1 cellular context compared by ENCODE assay signal in the genomic region with DNA sequence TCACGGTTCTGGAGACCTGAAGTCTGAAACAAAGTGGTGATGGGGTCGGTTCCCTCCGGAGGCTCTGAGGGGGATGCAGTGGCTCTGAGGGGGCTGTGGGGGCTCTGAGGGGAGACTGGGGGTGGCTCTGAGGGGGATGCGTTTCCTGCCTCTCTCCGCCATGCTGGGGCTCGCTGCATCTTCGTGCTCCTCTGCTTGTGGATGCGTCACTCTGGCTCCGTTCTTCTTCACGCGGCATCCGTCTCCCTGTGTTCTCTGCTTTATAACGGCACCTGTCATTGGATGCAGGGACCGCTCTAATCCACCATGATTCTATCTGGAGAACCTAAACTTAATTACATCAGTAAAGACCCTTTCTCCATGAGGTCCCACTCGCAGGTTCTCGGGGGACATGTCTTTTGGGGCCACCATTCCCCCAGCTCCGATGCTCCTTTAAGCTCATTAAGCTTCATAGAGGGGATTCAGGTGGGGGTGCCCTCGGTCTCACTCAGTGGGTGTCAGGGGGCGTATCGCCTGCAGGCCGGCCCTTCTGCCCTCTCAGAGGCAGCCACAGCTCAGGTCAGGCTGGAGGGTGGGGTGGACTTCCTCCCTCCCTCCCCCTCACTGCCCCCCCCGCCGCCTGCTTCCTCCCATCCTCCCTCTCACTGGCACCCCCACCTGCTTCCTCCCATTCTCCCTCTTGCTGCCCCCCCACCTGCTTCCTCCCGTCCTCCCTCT.
TF ChIP-seq lines count a peak whose summit lies in the region.

No MANE protein-coding gene starts in this region.

TF ChIP-seq in WTC11, 78 proteins besides CTCF, POLR2A, EP300 and RAD21 (continued from another document):
- TF ChIP-seq, protein P1, sequence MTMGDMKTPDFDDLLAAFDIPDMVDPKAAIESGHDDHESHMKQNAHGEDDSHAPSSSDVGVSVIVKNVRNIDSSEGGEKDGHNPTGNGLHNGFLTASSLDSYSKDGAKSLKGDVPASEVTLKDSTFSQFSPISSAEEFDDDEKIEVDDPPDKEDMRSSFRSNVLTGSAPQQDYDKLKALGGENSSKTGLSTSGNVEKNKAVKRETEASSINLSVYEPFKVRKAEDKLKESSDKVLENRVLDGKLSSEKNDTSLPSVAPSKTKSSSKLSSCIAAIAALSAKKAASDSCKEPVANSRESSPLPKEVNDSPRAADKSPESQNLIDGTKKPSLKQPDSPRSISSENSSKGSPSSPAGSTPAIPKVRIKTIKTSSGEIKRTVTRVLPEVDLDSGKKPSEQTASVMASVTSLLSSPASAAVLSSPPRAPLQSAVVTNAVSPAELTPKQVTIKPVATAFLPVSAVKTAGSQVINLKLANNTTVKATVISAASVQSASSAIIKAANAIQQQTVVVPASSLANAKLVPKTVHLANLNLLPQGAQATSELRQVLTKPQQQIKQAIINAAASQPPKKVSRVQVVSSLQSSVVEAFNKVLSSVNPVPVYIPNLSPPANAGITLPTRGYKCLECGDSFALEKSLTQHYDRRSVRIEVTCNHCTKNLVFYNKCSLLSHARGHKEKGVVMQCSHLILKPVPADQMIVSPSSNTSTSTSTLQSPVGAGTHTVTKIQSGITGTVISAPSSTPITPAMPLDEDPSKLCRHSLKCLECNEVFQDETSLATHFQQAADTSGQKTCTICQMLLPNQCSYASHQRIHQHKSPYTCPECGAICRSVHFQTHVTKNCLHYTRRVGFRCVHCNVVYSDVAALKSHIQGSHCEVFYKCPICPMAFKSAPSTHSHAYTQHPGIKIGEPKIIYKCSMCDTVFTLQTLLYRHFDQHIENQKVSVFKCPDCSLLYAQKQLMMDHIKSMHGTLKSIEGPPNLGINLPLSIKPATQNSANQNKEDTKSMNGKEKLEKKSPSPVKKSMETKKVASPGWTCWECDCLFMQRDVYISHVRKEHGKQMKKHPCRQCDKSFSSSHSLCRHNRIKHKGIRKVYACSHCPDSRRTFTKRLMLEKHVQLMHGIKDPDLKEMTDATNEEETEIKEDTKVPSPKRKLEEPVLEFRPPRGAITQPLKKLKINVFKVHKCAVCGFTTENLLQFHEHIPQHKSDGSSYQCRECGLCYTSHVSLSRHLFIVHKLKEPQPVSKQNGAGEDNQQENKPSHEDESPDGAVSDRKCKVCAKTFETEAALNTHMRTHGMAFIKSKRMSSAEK (CRISPR knock-in tag; IDR thresholded peaks at IDR 0.05; ENCODE audit: borderline replicate concordance) = no peak
- TF ChIP-seq JUN (CRISPR knock-in tag; IDR thresholded peaks at IDR 0.05) = no peak
- TF ChIP-seq, protein P2, sequence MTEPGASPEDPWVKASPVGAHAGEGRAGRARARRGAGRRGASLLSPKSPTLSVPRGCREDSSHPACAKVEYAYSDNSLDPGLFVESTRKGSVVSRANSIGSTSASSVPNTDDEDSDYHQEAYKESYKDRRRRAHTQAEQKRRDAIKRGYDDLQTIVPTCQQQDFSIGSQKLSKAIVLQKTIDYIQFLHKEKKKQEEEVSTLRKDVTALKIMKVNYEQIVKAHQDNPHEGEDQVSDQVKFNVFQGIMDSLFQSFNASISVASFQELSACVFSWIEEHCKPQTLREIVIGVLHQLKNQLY (CRISPR knock-in tag; IDR thresholded peaks at IDR 0.05) = no peak
- TF ChIP-seq NR2C2 (CRISPR knock-in tag; IDR thresholded peaks at IDR 0.05) = no peak
- TF ChIP-seq NFYB (CRISPR knock-in tag; conservative IDR thresholded peaks at IDR 0.05; ENCODE audit: low read depth) = no peak
- no peak for TF ChIP-seq ZNF138 (CRISPR knock-in tag; conservative IDR thresholded peaks at IDR 0.05)
- no peak for TF ChIP-seq NR1H2 (CRISPR knock-in tag; IDR thresholded peaks at IDR 0.05)
- TF ChIP-seq ELF4 (CRISPR knock-in tag; IDR thresholded peaks at IDR 0.05; ENCODE audit: low read depth) = no peak
- no peak for TF ChIP-seq GABPB1 (CRISPR knock-in tag; IDR thresholded peaks at IDR 0.05)
- TF ChIP-seq KAT7 (CRISPR knock-in tag; IDR thresholded peaks at IDR 0.05; ENCODE audit: borderline replicate concordance) = no peak
- TF ChIP-seq, protein P3, sequence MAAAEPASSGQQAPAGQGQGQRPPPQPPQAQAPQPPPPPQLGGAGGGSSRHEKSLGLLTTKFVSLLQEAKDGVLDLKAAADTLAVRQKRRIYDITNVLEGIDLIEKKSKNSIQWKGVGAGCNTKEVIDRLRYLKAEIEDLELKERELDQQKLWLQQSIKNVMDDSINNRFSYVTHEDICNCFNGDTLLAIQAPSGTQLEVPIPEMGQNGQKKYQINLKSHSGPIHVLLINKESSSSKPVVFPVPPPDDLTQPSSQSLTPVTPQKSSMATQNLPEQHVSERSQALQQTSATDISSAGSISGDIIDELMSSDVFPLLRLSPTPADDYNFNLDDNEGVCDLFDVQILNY (CRISPR knock-in tag; IDR thresholded peaks at IDR 0.05) = no peak
- no peak for TF ChIP-seq ZNF263 (CRISPR knock-in tag; IDR thresholded peaks at IDR 0.05; ENCODE audit: low read depth)
- no peak for TF ChIP-seq ESRRA (CRISPR knock-in tag; IDR thresholded peaks at IDR 0.05; ENCODE audit: borderline replicate concordance)
- TF ChIP-seq, protein P4, sequence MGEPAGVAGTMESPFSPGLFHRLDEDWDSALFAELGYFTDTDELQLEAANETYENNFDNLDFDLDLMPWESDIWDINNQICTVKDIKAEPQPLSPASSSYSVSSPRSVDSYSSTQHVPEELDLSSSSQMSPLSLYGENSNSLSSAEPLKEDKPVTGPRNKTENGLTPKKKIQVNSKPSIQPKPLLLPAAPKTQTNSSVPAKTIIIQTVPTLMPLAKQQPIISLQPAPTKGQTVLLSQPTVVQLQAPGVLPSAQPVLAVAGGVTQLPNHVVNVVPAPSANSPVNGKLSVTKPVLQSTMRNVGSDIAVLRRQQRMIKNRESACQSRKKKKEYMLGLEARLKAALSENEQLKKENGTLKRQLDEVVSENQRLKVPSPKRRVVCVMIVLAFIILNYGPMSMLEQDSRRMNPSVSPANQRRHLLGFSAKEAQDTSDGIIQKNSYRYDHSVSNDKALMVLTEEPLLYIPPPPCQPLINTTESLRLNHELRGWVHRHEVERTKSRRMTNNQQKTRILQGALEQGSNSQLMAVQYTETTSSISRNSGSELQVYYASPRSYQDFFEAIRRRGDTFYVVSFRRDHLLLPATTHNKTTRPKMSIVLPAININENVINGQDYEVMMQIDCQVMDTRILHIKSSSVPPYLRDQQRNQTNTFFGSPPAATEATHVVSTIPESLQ (CRISPR knock-in tag; IDR thresholded peaks at IDR 0.05) = no peak
- no peak for TF ChIP-seq JAZF1 (CRISPR knock-in tag; IDR thresholded peaks at IDR 0.05)
- TF ChIP-seq, protein P5, sequence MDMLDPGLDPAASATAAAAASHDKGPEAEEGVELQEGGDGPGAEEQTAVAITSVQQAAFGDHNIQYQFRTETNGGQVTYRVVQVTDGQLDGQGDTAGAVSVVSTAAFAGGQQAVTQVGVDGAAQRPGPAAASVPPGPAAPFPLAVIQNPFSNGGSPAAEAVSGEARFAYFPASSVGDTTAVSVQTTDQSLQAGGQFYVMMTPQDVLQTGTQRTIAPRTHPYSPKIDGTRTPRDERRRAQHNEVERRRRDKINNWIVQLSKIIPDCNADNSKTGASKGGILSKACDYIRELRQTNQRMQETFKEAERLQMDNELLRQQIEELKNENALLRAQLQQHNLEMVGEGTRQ (CRISPR knock-in tag; IDR thresholded peaks at IDR 0.05) = no peak
- no peak for TF ChIP-seq ZNF416 (CRISPR knock-in tag; IDR thresholded peaks at IDR 0.05)
